In genomic region chr19:15418588-15419412, GRCh38 we compare ENCODE assay signal across 1 cellular context.
TF ChIP-seq lines count a peak whose summit lies in the region.

Gene AKAP8L, minus strand, starts transcription at chr19:15418988. Its CDS starts 65 bp downstream, at chr19:15418923.

TF ChIP-seq in K562, 482 proteins besides CTCF, POLR2A, EP300 and RAD21 (continued from another document):
- TF ChIP-seq THRA (IDR thresholded peaks at IDR 0.05) = no peak
- peak; percentile 48; the same call in 1 of the 2 replicates for TF ChIP-seq ETS1 (conservative IDR thresholded peaks at IDR 0.05; ENCODE audit: control insufficient read depth, low read depth, low read length)
- no peak for TF ChIP-seq HNRNPH1 (optimal IDR thresholded peaks at IDR 0.05; ENCODE audit: low read depth, low read length)
- TF ChIP-seq ZFP1 (CRISPR knock-in tag; IDR thresholded peaks at IDR 0.05) = no peak
- 0 out of 4 replicates have a peak, but pooled peaks of 1 of the 2 experiments have one; percentile 22 for TF ChIP-seq NONO (IDR thresholded peaks at IDR 0.05; ENCODE audit: low read depth in 2 of 2, low read length in 1 of 2)
- TF ChIP-seq FOXK2 (conservative IDR thresholded peaks at IDR 0.05 in 1 of 2, IDR thresholded peaks at IDR 0.05 in 1 of 2; ENCODE audit: low read depth in 2 of 2) = peak in 1 of 2 experiments; percentile 26; a peak in 1 of 4 replicates
- TF ChIP-seq NR1H2 (CRISPR knock-in tag; IDR thresholded peaks at IDR 0.05) = no peak
- no peak for TF ChIP-seq ZNF512 (tag; IDR thresholded peaks at IDR 0.05)
- TF ChIP-seq JUN (IDR thresholded peaks at IDR 0.05; ENCODE audit: borderline replicate concordance, low read depth, low read length) = no peak
- no peak for TF ChIP-seq JUN (CRISPR knock-in tag; IDR thresholded peaks at IDR 0.05; ENCODE audit: borderline replicate concordance)
- TF ChIP-seq NRF1 (conservative IDR thresholded peaks at IDR 0.05 in 1 of 2, IDR thresholded peaks at IDR 0.05 in 1 of 2) = 0 out of 4 replicates have a peak, but pooled peaks have one; percentile 22 to 31
- no peak for TF ChIP-seq GATAD2B (IDR thresholded peaks at IDR 0.05; ENCODE audit: borderline replicate concordance)
- no peak for TF ChIP-seq ZNF274 (IDR thresholded peaks at IDR 0.05; ENCODE audit: borderline replicate concordance, low read depth, low read length)
- TF ChIP-seq E2F4 (CRISPR knock-in tag; IDR thresholded peaks at IDR 0.05; ENCODE audit: low read depth) = peak; percentile 61; the same call in 1 of the 2 replicates
- TF ChIP-seq ZNF280A (IDR thresholded peaks at IDR 0.05; ENCODE audit: low read depth, partially characterized antibody) = no peak
- TF ChIP-seq SRF (CRISPR knock-in tag; IDR thresholded peaks at IDR 0.05) = no peak
- TF ChIP-seq SP2 (IDR thresholded peaks at IDR 0.05; ENCODE audit: extremely low read depth, low read depth, low read length, poor library complexity, severe bottlenecking) = peak; percentile 98
- no peak for TF ChIP-seq PRDM10 (IDR thresholded peaks at IDR 0.05; ENCODE audit: partially characterized antibody)
- TF ChIP-seq ZNF431 (CRISPR knock-in tag; IDR thresholded peaks at IDR 0.05) = 0 out of 2 replicates have a peak, but pooled peaks have one; percentile 49
- no peak for TF ChIP-seq MYBL2 (IDR thresholded peaks at IDR 0.05; ENCODE audit: low read depth)
- no peak for TF ChIP-seq MYBL2 (CRISPR knock-in tag; IDR thresholded peaks at IDR 0.05; ENCODE audit: borderline replicate concordance)
- TF ChIP-seq ZNF436 (CRISPR knock-in tag; IDR thresholded peaks at IDR 0.05) = 0 out of 2 replicates have a peak, but pooled peaks have one; percentile 46
- TF ChIP-seq ZNF23 (CRISPR knock-in tag; IDR thresholded peaks at IDR 0.05) = no peak
- TF ChIP-seq AFF1 (IDR thresholded peaks at IDR 0.05; ENCODE audit: low read depth in 1 of 2, partially characterized antibody in 2 of 2) = no peak
- TF ChIP-seq NFE2L1 (tag; IDR thresholded peaks at IDR 0.05; ENCODE audit: borderline replicate concordance, low read depth) = no peak
- TF ChIP-seq NFIX (CRISPR knock-in tag; IDR thresholded peaks at IDR 0.05; ENCODE audit: low read depth) = no peak
- TF ChIP-seq TCF15 (CRISPR knock-in tag; IDR thresholded peaks at IDR 0.05) = no peak
- TF ChIP-seq ZNF347 (CRISPR knock-in tag; IDR thresholded peaks at IDR 0.05; ENCODE audit: low read depth) = no peak
- peak; percentile 33; the same call in 1 of the 2 replicates for TF ChIP-seq ZZZ3 (IDR thresholded peaks at IDR 0.05)
- no peak for TF ChIP-seq ZNF140 (CRISPR knock-in tag; IDR thresholded peaks at IDR 0.05)
- TF ChIP-seq RBM39 (optimal IDR thresholded peaks at IDR 0.05; ENCODE audit: low read depth, low read length) = no peak
- peak; percentile 52; the same call in 1 of the 2 replicates for TF ChIP-seq NR2C2 (CRISPR knock-in tag; IDR thresholded peaks at IDR 0.05)
- TF ChIP-seq NR2C2 (tag; IDR thresholded peaks at IDR 0.05) = no peak
- TF ChIP-seq ZNF121 (CRISPR knock-in tag; conservative IDR thresholded peaks at IDR 0.05) = no peak
- peak; percentile 99 for TF ChIP-seq CEBPZ (IDR thresholded peaks at IDR 0.05; ENCODE audit: borderline replicate concordance, low read depth, low read length)
- no peak for TF ChIP-seq KLF10 (CRISPR knock-in tag; IDR thresholded peaks at IDR 0.05)
- peak; percentile 94 for TF ChIP-seq CHD1 (IDR thresholded peaks at IDR 0.05; ENCODE audit: low read length)
- no peak for TF ChIP-seq ZNF324 (CRISPR knock-in tag; IDR thresholded peaks at IDR 0.05)
- TF ChIP-seq GTF2F1 (IDR thresholded peaks at IDR 0.05; ENCODE audit: low read depth, low read length) = no peak
